In genomic region chrX:133413218-133413925, GRCh38 we compare ENCODE assay signal across 1 cellular context.
TF ChIP-seq lines count a peak whose summit lies in the region.

No MANE protein-coding gene starts in this region.

TF ChIP-seq in WTC11, 78 proteins besides CTCF, POLR2A, EP300 and RAD21 (continued from another document):
- no peak for TF ChIP-seq PRDM15 (CRISPR knock-in tag; IDR thresholded peaks at IDR 0.05)
- no peak for TF ChIP-seq ZNF121 (CRISPR knock-in tag; IDR thresholded peaks at IDR 0.05)
- no peak for TF ChIP-seq JAZF1 (CRISPR knock-in tag; IDR thresholded peaks at IDR 0.05)
- no peak for TF ChIP-seq MLX (CRISPR knock-in tag; IDR thresholded peaks at IDR 0.05)
